Comparison of ENCODE assay signal across 1 cellular context in the genomic region with DNA sequence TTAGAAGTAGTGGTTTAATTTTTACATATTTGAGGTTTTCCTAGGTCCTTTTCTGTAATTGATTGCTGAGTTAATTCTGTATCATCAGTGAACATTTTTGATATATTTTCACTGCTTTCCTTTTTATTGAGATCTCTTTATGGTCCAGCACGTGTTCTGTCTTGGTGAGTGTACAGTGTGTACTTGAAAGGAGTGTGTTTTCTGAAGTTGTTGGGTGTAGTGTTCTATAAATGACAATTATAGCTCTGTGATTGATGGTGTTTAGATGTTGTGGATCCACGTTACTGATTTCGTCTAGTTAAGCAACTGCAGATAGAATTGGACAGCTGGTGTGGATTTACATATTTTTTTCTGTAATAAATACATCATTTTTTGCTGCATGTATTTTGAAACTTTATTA.
TF ChIP-seq lines count a peak whose summit lies in the region.

No MANE protein-coding gene starts in this region.

TF ChIP-seq in GM12878, 131 proteins besides CTCF, POLR2A, EP300 and RAD21:
- TF ChIP-seq TBL1XR1 (IDR thresholded peaks at IDR 0.05; ENCODE audit: low read depth, low read length) (no peak), BACH1 (IDR thresholded peaks at IDR 0.05; ENCODE audit: borderline replicate concordance) (no peak), ZNF24 (IDR thresholded peaks at IDR 0.05) (no peak), TARDBP (IDR thresholded peaks at IDR 0.05; ENCODE audit: borderline replicate concordance) (no peak), SMAD5 (IDR thresholded peaks at IDR 0.05; ENCODE audit: low read depth) (no peak), KLF5 (IDR thresholded peaks at IDR 0.05; ENCODE audit: partially characterized antibody) (no peak), NR2C1 (IDR thresholded peaks at IDR 0.05) (no peak), MEF2A (IDR thresholded peaks at IDR 0.05; ENCODE audit: insufficient read depth, low read depth, low read length) (no peak), NRF1 (conservative IDR thresholded peaks at IDR 0.05; ENCODE audit: low read depth, low read length) (no peak), ETV6 (conservative IDR thresholded peaks at IDR 0.05 in 1 of 2, IDR thresholded peaks at IDR 0.05 in 1 of 2; ENCODE audit: borderline replicate concordance in 1 of 2, low read depth in 1 of 2) (no peak), KDM1A (IDR thresholded peaks at IDR 0.05; ENCODE audit: borderline replicate concordance) (no peak)
- TF ChIP-seq, protein P1, sequence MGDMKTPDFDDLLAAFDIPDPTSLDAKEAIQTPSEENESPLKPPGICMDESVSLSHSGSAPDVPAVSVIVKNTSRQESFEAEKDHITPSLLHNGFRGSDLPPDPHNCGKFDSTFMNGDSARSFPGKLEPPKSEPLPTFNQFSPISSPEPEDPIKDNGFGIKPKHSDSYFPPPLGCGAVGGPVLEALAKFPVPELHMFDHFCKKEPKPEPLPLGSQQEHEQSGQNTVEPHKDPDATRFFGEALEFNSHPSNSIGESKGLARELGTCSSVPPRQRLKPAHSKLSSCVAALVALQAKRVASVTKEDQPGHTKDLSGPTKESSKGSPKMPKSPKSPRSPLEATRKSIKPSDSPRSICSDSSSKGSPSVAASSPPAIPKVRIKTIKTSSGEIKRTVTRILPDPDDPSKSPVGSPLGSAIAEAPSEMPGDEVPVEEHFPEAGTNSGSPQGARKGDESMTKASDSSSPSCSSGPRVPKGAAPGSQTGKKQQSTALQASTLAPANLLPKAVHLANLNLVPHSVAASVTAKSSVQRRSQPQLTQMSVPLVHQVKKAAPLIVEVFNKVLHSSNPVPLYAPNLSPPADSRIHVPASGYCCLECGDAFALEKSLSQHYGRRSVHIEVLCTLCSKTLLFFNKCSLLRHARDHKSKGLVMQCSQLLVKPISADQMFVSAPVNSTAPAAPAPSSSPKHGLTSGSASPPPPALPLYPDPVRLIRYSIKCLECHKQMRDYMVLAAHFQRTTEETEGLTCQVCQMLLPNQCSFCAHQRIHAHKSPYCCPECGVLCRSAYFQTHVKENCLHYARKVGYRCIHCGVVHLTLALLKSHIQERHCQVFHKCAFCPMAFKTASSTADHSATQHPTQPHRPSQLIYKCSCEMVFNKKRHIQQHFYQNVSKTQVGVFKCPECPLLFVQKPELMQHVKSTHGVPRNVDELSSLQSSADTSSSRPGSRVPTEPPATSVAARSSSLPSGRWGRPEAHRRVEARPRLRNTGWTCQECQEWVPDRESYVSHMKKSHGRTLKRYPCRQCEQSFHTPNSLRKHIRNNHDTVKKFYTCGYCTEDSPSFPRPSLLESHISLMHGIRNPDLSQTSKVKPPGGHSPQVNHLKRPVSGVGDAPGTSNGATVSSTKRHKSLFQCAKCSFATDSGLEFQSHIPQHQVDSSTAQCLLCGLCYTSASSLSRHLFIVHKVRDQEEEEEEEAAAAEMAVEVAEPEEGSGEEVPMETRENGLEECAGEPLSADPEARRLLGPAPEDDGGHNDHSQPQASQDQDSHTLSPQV (IDR thresholded peaks at IDR 0.05) = no peak
- TF ChIP-seq, protein P2, sequence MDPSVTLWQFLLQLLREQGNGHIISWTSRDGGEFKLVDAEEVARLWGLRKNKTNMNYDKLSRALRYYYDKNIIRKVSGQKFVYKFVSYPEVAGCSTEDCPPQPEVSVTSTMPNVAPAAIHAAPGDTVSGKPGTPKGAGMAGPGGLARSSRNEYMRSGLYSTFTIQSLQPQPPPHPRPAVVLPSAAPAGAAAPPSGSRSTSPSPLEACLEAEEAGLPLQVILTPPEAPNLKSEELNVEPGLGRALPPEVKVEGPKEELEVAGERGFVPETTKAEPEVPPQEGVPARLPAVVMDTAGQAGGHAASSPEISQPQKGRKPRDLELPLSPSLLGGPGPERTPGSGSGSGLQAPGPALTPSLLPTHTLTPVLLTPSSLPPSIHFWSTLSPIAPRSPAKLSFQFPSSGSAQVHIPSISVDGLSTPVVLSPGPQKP (IDR thresholded peaks at IDR 0.05; ENCODE audit: low read depth, low read length) = no peak
